In the genomic region with DNA sequence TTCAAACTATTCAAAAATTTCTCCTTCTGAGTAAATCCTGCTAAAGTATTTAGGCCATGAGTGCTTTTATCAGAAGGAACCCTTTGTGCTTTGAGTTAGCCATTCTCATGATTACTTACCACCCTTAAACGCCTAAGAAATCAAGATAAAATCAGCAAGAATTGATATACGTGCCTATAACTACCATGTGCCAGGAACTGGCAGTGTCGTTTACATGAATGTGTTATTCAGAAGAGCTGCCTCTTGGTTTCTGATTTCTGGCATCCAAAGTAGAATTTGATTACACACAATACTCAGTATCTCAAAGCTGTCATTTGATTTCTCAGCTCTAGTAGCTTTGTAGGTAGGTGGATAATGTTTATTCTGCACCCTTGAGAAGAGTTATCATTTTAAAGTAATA, we compare ENCODE assay signal across 21 cellular contexts.
A peak's percentile ranks its signal among the peaks of the same experiment; 100 is the strongest.
DNase-seq lines count a peak whose midpoint lies in the region; TF ChIP-seq lines count a peak whose summit lies in the region.
"Had no signal": no experiment of that assay in that cellular context is flagged by ENCODE, and none has a peak within 500 bp of the region (broad histone marks: within the 10 kb centered on the region; RNA-seq: fewer than 3 reads in every experiment).

No MANE protein-coding gene starts in this region.

- H3K9me3 ChIP-seq in ovary: no peaks in the 10 kb centered on the region

- H3K4me1 ChIP-seq in ovary (ENCODE audit: insufficient read depth): no peaks in the 10 kb centered on the region

- in situ Hi-C loops in GM13977 (cut with MboI; ENCODE audit: low pct_unique_long_range_greater_than_20kb, low sequenced_read_pairs, unreplicated experiment): no loop called here

- TF ChIP-seq POLR2A in ovary (IDR thresholded peaks at IDR 0.05): no peak

- DNase-seq in DMS 273 (lab: John Stamatoyannopoulos, UW; ENCODE audit: unreplicated experiment) (peak; percentile 20), DMS 273 treated with DMSO at 0.1 percent for 48 hours (lab: John Stamatoyannopoulos, UW) (no peak), substantia nigra (lab: John Stamatoyannopoulos, UW) (peak in 1 of 49 donors; percentile 11), ovary (no peak), GM13977 (ENCODE audit: low spot score) (no peak), SK-N-DZ (ENCODE audit: low spot score) (no peak)
- DNase-seq: ACHN; C1 segment of cervical spinal cord; CD8-positive, alpha-beta T cell; EL; GF-D8; H9; KBM-7; NCI-H1105; NCI-H146; NCI-H2029; NCI-H446; NCI-H526 had no signal

- 8 to 21% (median 21%) methylated on average over 3 of the region's 3 CpGs for WGBS in ovary, 3 donors

- peak overlapping the region; percentile 92 for H3K27ac ChIP-seq in angular gyrus (ENCODE audit: low read depth, low read length)
- H3K27ac ChIP-seq in layer of hippocampus (ENCODE audit: low read depth, low read length): peak overlapping the region; percentile 53
- H3K27ac ChIP-seq in substantia nigra (ENCODE audit: low read depth, low read length, poor library complexity, severe bottlenecking): peak overlapping the region; percentile 16
- no peak overlapping the region for H3K27ac ChIP-seq in ovary
- H3K27ac ChIP-seq: 22Rv1 had no signal

- H3K36me3 ChIP-seq in ovary: no peaks in the 10 kb centered on the region

- H3K4me3 ChIP-seq in ovary: no peak overlapping the region

- TF ChIP-seq CTCF in ovary (IDR thresholded peaks at IDR 0.05): no peak
- no peak for TF ChIP-seq CTCF in GM13977 (IDR thresholded peaks at IDR 0.05; ENCODE audit: extremely low read depth, insufficient read depth, missing control alignments)

- no peak for TF ChIP-seq EP300 in ovary (IDR thresholded peaks at IDR 0.05)

- intact Hi-C loops in ovary (cut with DNase I): no loop called here

- no peaks in the 10 kb centered on the region for H3K27me3 ChIP-seq in layer of hippocampus (ENCODE audit: control insufficient read depth, insufficient read depth, low read length)
- no peaks in the 10 kb centered on the region for H3K27me3 ChIP-seq in ovary

Comparison
In these comparisons a context has a peak if more than half of its experiments do, and no peak if none do; other contexts are left out.
1. H3K27ac ChIP-seq: peak in angular gyrus (single experiment), layer of hippocampus (single experiment) and substantia nigra (single experiment); none in ovary (0 of 2).